In the genomic region with DNA sequence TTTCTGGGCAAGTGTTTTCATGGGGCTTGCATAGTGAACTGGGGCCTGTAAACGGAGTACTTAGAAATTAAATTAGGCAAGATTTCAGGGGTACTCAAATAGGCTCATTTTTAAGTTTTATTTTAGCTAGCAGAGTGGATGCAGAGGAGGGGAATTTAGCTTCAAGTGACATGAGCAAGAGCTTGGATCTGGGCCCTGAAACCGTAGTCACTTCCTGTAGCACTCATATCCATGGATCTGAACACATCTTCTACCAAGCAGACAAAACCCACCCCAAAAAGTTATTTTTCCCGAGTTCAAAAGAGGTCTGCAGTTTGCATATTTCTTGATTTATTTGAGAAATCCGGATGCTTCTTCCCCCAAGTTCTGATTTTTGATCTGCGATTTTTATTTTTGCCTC, we compare ENCODE assay signal across 24 cellular contexts. TPM values are rescaled to one million over a fixed set of nuclear protein-coding genes. Genes with fewer than 3 reads are reported as not detected.
DNase-seq lines count a peak whose midpoint lies in the region; ATAC-seq and TF ChIP-seq lines count a peak whose summit lies in the region.
"Had no signal": no experiment of that assay in that cellular context is flagged by ENCODE, and none has a peak within 500 bp of the region (broad histone marks: within the 10 kb centered on the region; RNA-seq: fewer than 3 reads in every experiment).

No MANE protein-coding gene starts in this region.

- H3K4me3 ChIP-seq in fibroblast of mammary gland (ENCODE audit: control insufficient read depth, low read depth, low read length): no peak overlapping the region
- H3K4me3 ChIP-seq: heart left ventricle, prostate gland had no signal

- TF ChIP-seq CTCF in fibroblast of mammary gland (conservative IDR thresholded peaks at IDR 0.05; ENCODE audit: control insufficient read depth, insufficient read depth, low read depth, low read length): no peak

- intact Hi-C loops in left cardiac atrium (cut with DNase I) (no loop called here), Right ventricle myocardium inferior (cut with DNase I) (no loop called here)

- ATAC-seq in left cardiac atrium (no peak), Right ventricle myocardium inferior (no peak), HG02798 (IDR thresholded peaks at IDR 0.05; ENCODE audit: poor library complexity, unreplicated experiment) (no peak), HG02885 (IDR thresholded peaks at IDR 0.05; ENCODE audit: poor library complexity, unreplicated experiment) (no peak), left lobe of liver (no peak)
- ATAC-seq: activated CD8-positive, alpha-beta memory T cell treated with anti-CD3 and anti-CD28 coated beads, Interleukin-2, amount 10 ng/mL, durations not matched to agents 7 days and 5 days; heart left ventricle; left colon; T-helper 17 cell had no signal

- DNase-seq in left cardiac atrium (peak; percentile 19), Right ventricle myocardium inferior (ENCODE audit: missing footprints) (no peak), RKO (ENCODE audit: low spot score) (peak; percentile 45), fibroblast of mammary gland (ENCODE audit: low read depth) (peak; percentile 73), left lobe of liver (ENCODE audit: low spot score) (no peak)
- no peak for DNase-seq in stimulated activated CD4-positive, alpha-beta T cell treated with anti-CD3 and anti-CD28 coated beads, Interleukin-1b, Interleukin-23, amount 100 ng/mL, for 48 hours
- DNase-seq: activated CD4-positive, alpha-beta T cell treated with anti-CD3 and anti-CD28 coated beads, Interleukin-2, amount 10 ng/mL, durations not matched to agents 24 days and 14 days; activated CD8-positive, alpha-beta memory T cell treated with anti-CD3 and anti-CD28 coated beads, Interleukin-2, amount 10 ng/mL, durations not matched to agents 7 days and 5 days; activated naive CD4-positive, alpha-beta T cell treated with anti-CD3 and anti-CD28 coated beads for 36 hours; amniotic stem cell; caudate nucleus; DMS53; heart left ventricle; left colon; NCI-H1694 treated with DMSO at 0.1 percent for 48 hours; NCI-H2171; NCI-H526; RPMI8226; T-helper 17 cell; trophoblast cell; WERI-Rb-1 had no signal

RNA-seq across cellular contexts. Expression of gene STT3B, which starts 36.8 kb away (rescaled TPM):
- total RNA-seq in left cardiac atrium (10 to 100 TPM; 76.7 to 88.1 TPM), Right ventricle myocardium inferior (98.6 TPM), left lobe of liver (68.7 TPM)

Comparison
In these comparisons a context has a peak if more than half of its experiments do, and no peak if none do; other contexts are left out.
1. DNase-seq: peak in left cardiac atrium (single experiment), RKO (single experiment) and fibroblast of mammary gland (single experiment); none in Right ventricle myocardium inferior (single experiment), stimulated activated CD4-positive, alpha-beta T cell treated with anti-CD3 and anti-CD28 coated beads, Interleukin-1b, Interleukin-23, amount 100 ng/mL, for 48 hours (single experiment) and left lobe of liver (single experiment).